ENCODE assay signal across 8 cellular contexts in genomic region chr9:133478851-133479711, GRCh38. TPM values are rescaled to one million over a fixed set of nuclear protein-coding genes. Genes with fewer than 3 reads are reported as not detected.
DNase-seq lines count a peak whose midpoint lies in the region; ATAC-seq lines count a peak whose summit lies in the region.

SLC2A6 (minus strand) TSS chr9:133479099; CDS start chr9:133479059, 40 bp downstream.

- peaks cover 9 to 21% (median 9%) of the 10 kb centered on the region in 3 donors for H3K4me1 Mint-ChIP-seq in CD8-positive, alpha-beta memory T cell

- peak; percentile 79 to 89 (median 85) for DNase-seq in CD8-positive, alpha-beta memory T cell
- DNase-seq in NOMO-1 treated with DMSO at 0.1 percent for 48 hours (lab: John Stamatoyannopoulos, UW; ENCODE audit: unreplicated experiment) (peak; percentile 82), mesenteric fat pad (ENCODE audit: low spot score) (peak; percentile 94)
- DNase-seq in activated CD8-positive, alpha-beta memory T cell treated with anti-CD3 and anti-CD28 coated beads, Interleukin-2, amount 50 U/mL, for 1 hour (ENCODE audit: extremely low read depth) = peak; percentile 43
- peak; percentile 76 for DNase-seq in stimulated activated CD8-positive, alpha-beta memory T cell treated with anti-CD3 and anti-CD28 coated beads, Interleukin-12 subunit alpha, Interleukin-12 subunit beta, amount 100 ng/mL, for 4 hours (ENCODE audit: low read depth)

- no peaks in the 10 kb centered on the region for H3K27me3 ChIP-seq in CD8-positive, alpha-beta memory T cell (ENCODE audit: insufficient read depth, low read length, poor library complexity, severe bottlenecking)

- POLR2A ChIA-PET in CD8-positive, alpha-beta memory T cell (lab: Charles Lee) = interaction anchor here (0.7 to 1.1 kb wide), 3 partner anchors 19 to 329 kb away, joined by 3 to 4 read pairs (median 3); partner anchors contain the start of gene CACFD1

- peak within 1 kb of the TSS; percentile 9 for H3K27ac ChIP-seq in CD8-positive, alpha-beta memory T cell (ENCODE audit: low read depth, low read length)

- no peaks in the 10 kb centered on the region for H3K9me3 Mint-ChIP-seq in CD8-positive, alpha-beta memory T cell

- peaks cover 0 to 4% (median 0%) of the 10 kb centered on the region in 3 donors for H3K36me3 Mint-ChIP-seq in CD8-positive, alpha-beta memory T cell

- H3K4me1 ChIP-seq in CD8-positive, alpha-beta memory T cell (ENCODE audit: insufficient read depth, low read length) = peaks cover 6% of the 10 kb centered on the region

- no peaks in the 10 kb centered on the region for H3K9me3 ChIP-seq in CD8-positive, alpha-beta memory T cell (ENCODE audit: low read length)

- peak within 1 kb of the TSS; percentile 73 for H3K4me3 ChIP-seq in CD8-positive, alpha-beta memory T cell (ENCODE audit: low read length)

- no peaks in the 10 kb centered on the region for H3K27me3 Mint-ChIP-seq in CD8-positive, alpha-beta memory T cell

- peak; percentile 90 for ATAC-seq in GM19455 (IDR thresholded peaks at IDR 0.05; ENCODE audit: unreplicated experiment)
- ATAC-seq in HG03571 (IDR thresholded peaks at IDR 0.05; ENCODE audit: unreplicated experiment) = peak; percentile 90

- CTCF ChIA-PET in CD8-positive, alpha-beta memory T cell (lab: Charles Lee) = interaction anchor here (1.0 to 2.2 kb wide), 3 partner anchors 9 to 19 kb away, joined by 3 to 8 read pairs (median 5); partner anchors contain the start of gene CACFD1

- H3K27ac Mint-ChIP-seq in CD8-positive, alpha-beta memory T cell = peak within 1 kb of the TSS; percentile 29 to 92 (median 68)

- H3K36me3 ChIP-seq in CD8-positive, alpha-beta memory T cell (ENCODE audit: insufficient read depth, low read length) = no peaks in the 10 kb centered on the region

- peak within 1 kb of the TSS; percentile 60 to 89 (median 75) for H3K4me3 Mint-ChIP-seq in CD8-positive, alpha-beta memory T cell

- in situ Hi-C loops in endometrial microvascular endothelial cells (cut with HindIII; ENCODE audit: inconsistent ontology term, low pct_unique_long_range_greater_than_20kb, low sequenced_read_pairs) = no loop called here

RNA-seq across cellular contexts. Expression of gene SLC2A6, which starts in this region (rescaled TPM):
- 10 to 100 TPM; 15.5 to 16.3 TPM for total RNA-seq in CD8-positive, alpha-beta memory T cell
- 4.0 TPM for polyA plus RNA-seq in CD8-positive, alpha-beta memory T cell
- 45.3 TPM for total RNA-seq in endometrial microvascular endothelial cells (ENCODE audit: inconsistent ontology term)
- 3.9 TPM for total RNA-seq in mesenteric fat pad

Comparison
In these comparisons a context has a peak if more than half of its experiments do, and no peak if none do; other contexts are left out.
1. Peak in every context shown above with its lines: DNase-seq, ATAC-seq, H3K4me3 ChIP-seq and H3K27ac ChIP-seq.
2. DNase-seq: peak in every context shown above with its lines; median percentile 94 in mesenteric fat pad; 85 in CD8-positive, alpha-beta memory T cell; 82 in NOMO-1 treated with DMSO at 0.1 percent for 48 hours; 76 in stimulated activated CD8-positive, alpha-beta memory T cell treated with anti-CD3 and anti-CD28 coated beads, Interleukin-12 subunit alpha, Interleukin-12 subunit beta, amount 100 ng/mL, for 4 hours; 43 in activated CD8-positive, alpha-beta memory T cell treated with anti-CD3 and anti-CD28 coated beads, Interleukin-2, amount 50 U/mL, for 1 hour.